28 cellular contexts compared by ENCODE assay signal in the genomic region with DNA sequence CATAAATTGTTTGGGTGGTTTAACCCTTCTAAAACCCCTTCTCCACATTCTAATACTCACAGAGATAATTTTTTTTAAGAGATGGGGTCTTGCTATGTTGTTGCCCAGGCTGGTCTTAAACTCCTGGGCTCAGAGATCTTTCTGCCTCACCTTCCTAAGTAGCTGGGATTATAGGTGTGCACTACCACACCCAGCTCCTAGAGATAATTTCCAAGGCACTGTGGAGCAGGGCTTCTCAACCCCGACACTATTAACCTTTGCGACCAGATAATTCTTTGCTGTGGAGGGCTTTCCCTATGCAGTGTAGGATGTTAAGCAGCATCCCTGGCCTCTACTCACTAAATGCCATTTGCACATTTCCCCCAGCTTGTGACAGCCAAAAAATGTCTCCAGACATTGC.
"Had no signal": no experiment of that assay in that cellular context is flagged by ENCODE, and none has a peak within 500 bp of the region (broad histone marks: within the 10 kb centered on the region; RNA-seq: fewer than 3 reads in every experiment).

No MANE protein-coding gene starts in this region.

- H3K4me3 Mint-ChIP-seq: mesothelial cell of epicardium; naive thymus-derived CD4-positive, alpha-beta T cell; natural killer cell treated with Interleukin-12 subunit alpha and Interleukin-12 subunit beta and Interleukin-15 and Interleukin-18, amount 100 ng/mL, for 72 hours; neural crest cell; stimulated activated effector memory CD8-positive, alpha-beta T cell treated with anti-CD3 and anti-CD28 coated beads, Interleukin-12 subunit alpha, Interleukin-12 subunit beta, amount 100 ng/mL, for 72 hours had no signal

- H3K27me3 ChIP-seq: heart right ventricle, left lung, right atrium auricular region, spleen, stomach, testis, thyroid gland, transverse colon, upper lobe of left lung, vagina had no signal

- H3K36me3 ChIP-seq: heart right ventricle, left lung, lower lobe of right lung, right atrium auricular region, spleen, stomach, thyroid gland, transverse colon, upper lobe of left lung, vagina had no signal

- FAIRE-seq: keratinocyte had no signal

- DNase-seq: heart right ventricle; hippocampal formation; kidney glomerular epithelial cell; left cardiac atrium; left lung; lower lobe of right lung; mammary epithelial cell; mesendoderm; naive thymus-derived CD4-positive, alpha-beta T cell; nucleus accumbens; spleen; stimulated activated CD4-positive, alpha-beta T cell treated with anti-CD3 and anti-CD28 coated beads, Interleukin-4, amount 100 ng/mL, for 24 hours; stimulated activated naive CD4-positive, alpha-beta T cell treated with Interleukin-2 at 50 U/mL for 16 hours; stomach; testis; thyroid gland; transverse colon; upper lobe of left lung had no signal

- H3K9me3 ChIP-seq: left lung, lower lobe of right lung, right atrium auricular region, spleen, stomach, testis, thyroid gland, transverse colon, upper lobe of left lung, vagina had no signal

- H3K9me3 Mint-ChIP-seq: mesothelial cell of epicardium; naive thymus-derived CD4-positive, alpha-beta T cell; natural killer cell treated with Interleukin-12 subunit alpha and Interleukin-12 subunit beta and Interleukin-15 and Interleukin-18, amount 100 ng/mL, for 72 hours; neural crest cell; stimulated activated effector memory CD8-positive, alpha-beta T cell treated with anti-CD3 and anti-CD28 coated beads, Interleukin-12 subunit alpha, Interleukin-12 subunit beta, amount 100 ng/mL, for 72 hours had no signal

- H3K36me3 Mint-ChIP-seq: mesothelial cell of epicardium; naive thymus-derived CD4-positive, alpha-beta T cell; natural killer cell treated with Interleukin-12 subunit alpha and Interleukin-12 subunit beta and Interleukin-15 and Interleukin-18, amount 100 ng/mL, for 72 hours; stimulated activated effector memory CD8-positive, alpha-beta T cell treated with anti-CD3 and anti-CD28 coated beads, Interleukin-12 subunit alpha, Interleukin-12 subunit beta, amount 100 ng/mL, for 72 hours had no signal

- ATAC-seq: heart right ventricle; left cardiac atrium; left lung; lower lobe of right lung; naive thymus-derived CD4-positive, alpha-beta T cell; natural killer cell treated with Interleukin-12 subunit alpha and Interleukin-12 subunit beta and Interleukin-15 and Interleukin-18, amount 100 ng/mL, for 72 hours; sciatic nerve; stimulated activated effector memory CD8-positive, alpha-beta T cell treated with anti-CD3 and anti-CD28 coated beads, Interleukin-12 subunit alpha, Interleukin-12 subunit beta, amount 100 ng/mL, for 72 hours had no signal

- H3K4me3 ChIP-seq: heart right ventricle, left lung, lower lobe of right lung, right atrium auricular region, skin epidermis, spleen, stomach, testis, thyroid gland, transverse colon, upper lobe of left lung, vagina had no signal

- H3K4me1 ChIP-seq: left lung, lower lobe of right lung, parathyroid adenoma, right atrium auricular region, testis, upper lobe of left lung, vagina had no signal

- H2AFZ ChIP-seq: parathyroid adenoma had no signal

- H3K27ac Mint-ChIP-seq: mesothelial cell of epicardium; naive thymus-derived CD4-positive, alpha-beta T cell; natural killer cell treated with Interleukin-12 subunit alpha and Interleukin-12 subunit beta and Interleukin-15 and Interleukin-18, amount 100 ng/mL, for 72 hours; stimulated activated effector memory CD8-positive, alpha-beta T cell treated with anti-CD3 and anti-CD28 coated beads, Interleukin-12 subunit alpha, Interleukin-12 subunit beta, amount 100 ng/mL, for 72 hours had no signal

- H3K27ac ChIP-seq: heart right ventricle, left lung, lower lobe of right lung, parathyroid adenoma, right atrium auricular region, skin epidermis, spleen, stomach, testis, thyroid gland, transverse colon, upper lobe of left lung, vagina had no signal

- H3K79me2 ChIP-seq: parathyroid adenoma had no signal

- H3K9ac ChIP-seq: parathyroid adenoma had no signal
